In genomic region chr1:112905420-112906154, GRCh38 we compare ENCODE assay signal across 9 cellular contexts. TPM values are rescaled to one million over a fixed set of nuclear protein-coding genes. Genes with fewer than 3 reads are reported as not detected.
A peak's percentile ranks its signal among the peaks of the same experiment; 100 is the strongest.
DNase-seq lines count a peak whose midpoint lies in the region; ATAC-seq and TF ChIP-seq lines count a peak whose summit lies in the region.
"Had no signal": no experiment of that assay in that cellular context is flagged by ENCODE, and none has a peak within 500 bp of the region (broad histone marks: within the 10 kb centered on the region; RNA-seq: fewer than 3 reads in every experiment).

No MANE protein-coding gene starts in this region.

- POLR2A ChIA-PET in IMR-90 (lab: Charles Lee; ENCODE audit: unreplicated experiment): no interaction called here

- no peak overlapping the region for H3K56ac ChIP-seq in IMR-90 (ENCODE audit: extremely low read depth, insufficient read depth, low read length)

- H4K91ac ChIP-seq in IMR-90 (ENCODE audit: insufficient read depth, low read depth, low read length): no peak overlapping the region

- no peak overlapping the region for H4K5ac ChIP-seq in IMR-90 (ENCODE audit: low read depth, low read length)

- TF ChIP-seq CTCF in IMR-90 (conservative IDR thresholded peaks at IDR 0.05; ENCODE audit: low read depth, low read length) (no peak), lung (IDR thresholded peaks at IDR 0.05; ENCODE audit: control extremely low read depth, extremely low read depth) (no peak)

- no peaks in the 10 kb centered on the region for H3K79me1 ChIP-seq in IMR-90 (ENCODE audit: low read depth in 1 of 2, low read length in 2 of 2)

- dilution Hi-C loops in IMR-90 (cut with HindIII; ENCODE audit: low sequenced_read_pairs, unreplicated experiment): no loop called here

- no peak overlapping the region for H2AK5ac ChIP-seq in IMR-90 (ENCODE audit: low read depth, low read length)

- H3K4me1 ChIP-seq in IMR-90 (ENCODE audit: control insufficient read depth, insufficient read depth, low read length) (peaks cover 6% of the 10 kb centered on the region; the same call in 1 of the 2 replicates), lung (ENCODE audit: control insufficient read depth in 2 of 2, insufficient read depth in 2 of 2, low read length in 2 of 2) (peaks cover 4 to 16% of the 10 kb centered on the region in 2 donors), aorta (ENCODE audit: control insufficient read depth in 1 of 2, insufficient read depth in 2 of 2, low read length in 2 of 2) (peaks cover 0 to 7% of the 10 kb centered on the region in 2 donors)

- no peak overlapping the region for H2BK15ac ChIP-seq in IMR-90 (ENCODE audit: low read depth, low read length)

- ATAC-seq in IMR-90 (ENCODE audit: low read depth) (no peak), lung (ENCODE audit: insufficient read depth, low FRiP score) (no peak), aorta (ENCODE audit: low FRiP score) (no peak)

- H3K4me3 ChIP-seq in IMR-90 (ENCODE audit: insufficient read depth, low read depth, low read length) (no peak overlapping the region), lung (no peak overlapping the region), aorta (ENCODE audit: low read length in 2 of 2) (no peak overlapping the region)

- H3K14ac ChIP-seq in IMR-90 (replicated peaks; ENCODE audit: low read depth, low read length): 0 out of 2 replicates have a peak overlapping the region, but pooled peaks have one; percentile 12

- H2AFZ ChIP-seq in IMR-90 (replicated peaks; ENCODE audit: low read length, poor library complexity): no peak overlapping the region

- H3K4me2 ChIP-seq in IMR-90 (ENCODE audit: low read depth, low read length): no peak overlapping the region

- TF ChIP-seq RAD21 in IMR-90 (IDR thresholded peaks at IDR 0.05; ENCODE audit: low read length): no peak

- no peak overlapping the region for H2BK5ac ChIP-seq in IMR-90 (ENCODE audit: low read depth, low read length, poor library complexity, severe bottlenecking)

- H4K8ac ChIP-seq in IMR-90 (ENCODE audit: low read depth in 2 of 2, low read length in 2 of 2): no peak overlapping the region

- no peak overlapping the region for H3K9ac ChIP-seq in IMR-90 (ENCODE audit: low read depth, low read length)

- H2BK20ac ChIP-seq in IMR-90 (ENCODE audit: low read depth, low read length): no peak overlapping the region

- no peak overlapping the region for H2AK9ac ChIP-seq in IMR-90 (replicated peaks; ENCODE audit: low read depth, low read length, poor library complexity)

- no peak overlapping the region for H3K4ac ChIP-seq in IMR-90 (ENCODE audit: low read depth, low read length)

- no peaks in the 10 kb centered on the region for H3K36me3 ChIP-seq in IMR-90 (ENCODE audit: control insufficient read depth, insufficient read depth, low read length)
- H3K36me3 ChIP-seq in lung (ENCODE audit: control insufficient read depth in 2 of 2, insufficient read depth in 2 of 2, low read length in 2 of 2): no peaks in the 10 kb centered on the region
- no peaks in the 10 kb centered on the region for H3K36me3 ChIP-seq in aorta (ENCODE audit: control insufficient read depth in 1 of 2, insufficient read depth in 2 of 2, low read length in 1 of 2)

- no peak overlapping the region for H2BK120ac ChIP-seq in IMR-90 (ENCODE audit: low read depth, low read length)

- no peaks in the 10 kb centered on the region for H3K9me1 ChIP-seq in IMR-90 (ENCODE audit: insufficient read depth, low read length)

- H3K27ac ChIP-seq in IMR-90 (ENCODE audit: insufficient read depth, low read length): no peak overlapping the region
- peak overlapping the region; percentile 61 for H3K27ac ChIP-seq in cingulate gyrus (ENCODE audit: low read depth, low read length)
- peak overlapping the region; percentile 28 to 64 for H3K27ac ChIP-seq in lung (ENCODE audit: low read depth in 1 of 2, low read length in 1 of 2)
- H3K27ac ChIP-seq in aorta (ENCODE audit: low read depth in 1 of 2, low read length in 2 of 2): no peak overlapping the region

- WGBS in IMR-90 (ENCODE audit: extremely low coverage in 2 of 2, insufficient read length in 1 of 2), 2 experiments: 58% methylated on average over 2 of the region's 8 CpGs; no CpG with 5 or more reads in 1 of the 2 experiments
- 36 to 57% methylated on average over 8 of the region's 8 CpGs for WGBS in lung, 2 donors
- 31 to 33% methylated on average over 8 of the region's 8 CpGs for WGBS in aorta, 2 donors

- no peak overlapping the region for H3K23ac ChIP-seq in IMR-90 (ENCODE audit: low read depth, low read length)

- DNase-seq in A172 (ENCODE audit: low spot score) (peak; percentile 73), IMR-90 (no peak), lung (ENCODE audit: low spot score) (peak; percentile 48), iPS-NIHi11 (ENCODE audit: low spot score) (no peak), aorta (no peak), NCI-H510A (lab: John Stamatoyannopoulos, UW) (no peak), midbrain (lab: John Stamatoyannopoulos, UW) (no peak)
- DNase-seq: CD4-positive, alpha-beta memory T cell had no signal

- BruUV-seq in IMR-90 (replicated peaks; lab: Mats Ljungman, UMichigan): no TSS peak

- H3K9me3 ChIP-seq in IMR-90 (ENCODE audit: control insufficient read depth, insufficient read depth, low read length) (no peaks in the 10 kb centered on the region), lung (ENCODE audit: control insufficient read depth in 2 of 2, insufficient read depth in 1 of 2, low read length in 1 of 2) (no peaks in the 10 kb centered on the region), aorta (ENCODE audit: control insufficient read depth, low read length) (no peaks in the 10 kb centered on the region)

- TF ChIP-seq POLR2A in IMR-90 (IDR thresholded peaks at IDR 0.05; ENCODE audit: low read depth, low read length): no peak

- CTCF ChIA-PET in IMR-90 (lab: Yijun Ruan, JAX): interaction anchor here (0.6 to 0.7 kb wide), 2 partner anchors 10 to 22 kb away, joined by 3 read pairs; no protein-coding TSS in a partner anchor

- H3K27me3 ChIP-seq in IMR-90 (ENCODE audit: control insufficient read depth, insufficient read depth, low read length) (no peaks in the 10 kb centered on the region), lung (ENCODE audit: control insufficient read depth, insufficient read depth) (no peaks in the 10 kb centered on the region), aorta (ENCODE audit: control insufficient read depth in 1 of 2, insufficient read depth in 2 of 2, low read length in 1 of 2) (no peaks in the 10 kb centered on the region)

- H4K20me1 ChIP-seq in IMR-90 (ENCODE audit: insufficient read depth, low read length): no peaks in the 10 kb centered on the region

- no peak overlapping the region for H3K18ac ChIP-seq in IMR-90 (ENCODE audit: low read depth, low read length)

- in situ Hi-C loops in IMR-90 (cut with MboI; ENCODE audit: low sequenced_read_pairs): no loop called here

- intact Hi-C loops in IMR-90 (cut with micrococcal nuclease) (no loop called here), aorta (cut with DNase I) (no loop called here)

TF ChIP-seq in IMR-90, 13 proteins besides CTCF, POLR2A, EP300 and RAD21:
- TF ChIP-seq RCOR1 (IDR thresholded peaks at IDR 0.05; ENCODE audit: insufficient replicate concordance, low read length) (no peak), SMC3 (IDR thresholded peaks at IDR 0.05; ENCODE audit: low read depth, low read length) (no peak), MAZ (IDR thresholded peaks at IDR 0.05; ENCODE audit: borderline replicate concordance, low read depth, low read length) (no peak), MAFK (IDR thresholded peaks at IDR 0.05; ENCODE audit: low read depth, low read length) (no peak), FOS (IDR thresholded peaks at IDR 0.05; ENCODE audit: low read depth, low read length) (no peak), BHLHE40 (IDR thresholded peaks at IDR 0.05; ENCODE audit: low read depth, low read length) (no peak), CEBPB (IDR thresholded peaks at IDR 0.05; ENCODE audit: low read depth, low read length) (no peak), USF2 (IDR thresholded peaks at IDR 0.05; ENCODE audit: low read depth, low read length) (no peak)
TF ChIP-seq in IMR-90: peak in this region for 0.

RNA-seq across cellular contexts. Expression of gene SLC16A1, which starts 50.4 kb away (rescaled TPM):
- 104 and 105 TPM in 2 replicates for total RNA-seq in A172 (2014; rRNA removed; shearing (Covaris generic))
- total RNA-seq in IMR-90 (2012; rRNA removed) (156 and 187 TPM in 2 replicates), lung (10 to 100 TPM in 1 of 2 donors, 1 to 10 TPM in 1; 10.0 to 27.6 TPM), aorta (10 to 100 TPM; 30.3 to 32.4 TPM)
- polyA plus RNA-seq in IMR-90 (2012; rRNA removed) (27.6 and 32.9 TPM in 2 replicates), lung (1 to 10 TPM; 2.4 to 6.4 TPM), aorta (1 to 10 TPM; 3.0 to 9.1 TPM)
- 37.9 and 47.3 TPM in 2 replicates for polyA plus RNA-seq in IMR-90 (2012; cell fraction: cytosol; rRNA removed)
- polyA plus RNA-seq in IMR-90 (2012; cell fraction: nucleus; rRNA removed; ENCODE audit: low replicate concordance): 14.6 and 32.9 TPM in 2 replicates

Comparison
In these comparisons a context has a peak if more than half of its experiments do, and no peak if none do; other contexts are left out.
1. DNase-seq: peak in A172 (single experiment) and lung (single experiment); none in IMR-90 (single experiment), iPS-NIHi11 (single experiment), aorta (0 of 2), NCI-H510A (single experiment) and midbrain (single experiment).
2. H3K27ac ChIP-seq: peak in cingulate gyrus (single experiment) and lung (2 of 2); none in IMR-90 (single experiment) and aorta (0 of 2).